Comparison of ENCODE assay signal across 14 cellular contexts in the genomic region with DNA sequence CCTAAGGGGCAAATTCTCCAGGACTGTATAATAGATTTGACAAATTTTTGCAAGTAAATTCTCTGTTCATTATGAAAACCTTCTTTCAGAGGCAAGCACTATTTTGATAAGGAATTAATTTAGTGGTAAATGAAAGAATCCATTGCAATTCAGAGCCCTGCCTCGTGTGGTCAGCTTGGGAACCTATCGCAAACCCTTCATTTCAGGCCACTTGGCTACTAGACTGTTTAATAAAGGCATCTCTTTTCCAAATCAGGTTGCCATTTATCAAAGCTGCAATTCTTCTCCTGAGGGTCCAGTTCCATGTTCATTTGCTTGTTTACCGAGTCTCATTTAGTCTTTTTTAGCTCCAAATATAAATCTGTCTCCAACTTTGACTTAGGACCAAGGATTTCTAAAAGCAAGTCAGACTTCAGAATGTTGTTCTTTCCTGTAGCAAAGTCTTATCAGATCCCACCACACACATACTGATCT. TPM values are rescaled to one million over a fixed set of nuclear protein-coding genes. Genes with fewer than 3 reads are reported as not detected.
DNase-seq lines count a peak whose midpoint lies in the region; ATAC-seq and TF ChIP-seq lines count a peak whose summit lies in the region.
"Had no signal": no experiment of that assay in that cellular context is flagged by ENCODE, and none has a peak within 500 bp of the region (broad histone marks: within the 10 kb centered on the region; RNA-seq: fewer than 3 reads in every experiment).

No MANE protein-coding gene starts in this region.

- ATAC-seq in HG02798 (IDR thresholded peaks at IDR 0.05; ENCODE audit: poor library complexity, unreplicated experiment) = no peak

- H3K27me3 Mint-ChIP-seq in progenitor cell of endocrine pancreas = no peaks in the 10 kb centered on the region

- DNase-seq in AG09319 (ENCODE audit: extremely low read depth, low read depth) (no peak), fibroblast of pulmonary artery (ENCODE audit: low read depth) (peak; percentile 38), progenitor cell of endocrine pancreas (ENCODE audit: low spot score, unreplicated experiment) (no peak), nucleus accumbens (lab: John Stamatoyannopoulos, UW) (no peak), globus pallidus (ENCODE audit: low spot score) (no peak), HK-2 (ENCODE audit: unreplicated experiment) (no peak)
- DNase-seq: activated CD8-positive, alpha-beta T cell treated with anti-CD3 and anti-CD28 coated beads for 36 hours; activated naive CD4-positive, alpha-beta T cell treated with Interleukin-2 at 50 U/mL for 16 hours; NCI-H1105 treated with DMSO at 0.1 percent for 48 hours; occipital lobe; testis had no signal

- H3K4me3 Mint-ChIP-seq in progenitor cell of endocrine pancreas (ENCODE audit: low read depth) = peak overlapping the region; percentile 27
- H3K4me3 Mint-ChIP-seq: activated CD8-positive, alpha-beta T cell treated with anti-CD3 and anti-CD28 coated beads for 36 hours had no signal

- H3K27ac Mint-ChIP-seq in progenitor cell of endocrine pancreas = peak overlapping the region; percentile 94
- H3K27ac Mint-ChIP-seq: activated CD8-positive, alpha-beta T cell treated with anti-CD3 and anti-CD28 coated beads for 36 hours had no signal

- no peak overlapping the region for H3K4me3 ChIP-seq in fibroblast of pulmonary artery (replicated peaks; ENCODE audit: low read depth, low read length)
- H3K4me3 ChIP-seq: BLaER1 treated with 17β-estradiol and CSF1 and Interleukin-3, amounts not matched to agents 10 nM and 100 nM; testis had no signal

- H3K4me1 Mint-ChIP-seq in progenitor cell of endocrine pancreas (ENCODE audit: low read depth) = peaks cover 24% of the 10 kb centered on the region

- peaks cover 9% of the 10 kb centered on the region for H3K36me3 Mint-ChIP-seq in progenitor cell of endocrine pancreas (ENCODE audit: insufficient read depth)

- H3K9me3 Mint-ChIP-seq in progenitor cell of endocrine pancreas (ENCODE audit: low read depth) = peaks cover 15% of the 10 kb centered on the region

- TF ChIP-seq CTCF in AG09319 (IDR thresholded peaks at IDR 0.05; ENCODE audit: low read depth, low read length) (peak; percentile 3), VCaP (conservative IDR thresholded peaks at IDR 0.05) (peak; percentile 42), fibroblast of pulmonary artery (IDR thresholded peaks at IDR 0.05; ENCODE audit: low read length, missing control alignments) (peak; percentile 24), progenitor cell of endocrine pancreas (IDR thresholded peaks at IDR 0.05; ENCODE audit: unreplicated experiment) (peak; percentile 26)

- H3K27ac ChIP-seq in VCaP = peak overlapping the region; percentile 36; the same call in 1 of the 2 replicates
- H3K27ac ChIP-seq: BLaER1 treated with 17β-estradiol and CSF1 and Interleukin-3, amounts not matched to agents 10 nM and 100 nM; testis had no signal

RNA-seq across cellular contexts. Expression of gene PPP1R3C, which starts 28.4 kb away (rescaled TPM):
- 29.5 and 30.0 TPM in 2 replicates for total RNA-seq in progenitor cell of endocrine pancreas
